In genomic region chr2:88932677-88933076, GRCh38 we compare ENCODE assay signal across 22 cellular contexts.
A peak's percentile ranks its signal among the peaks of the same experiment; 100 is the strongest.
DNase-seq lines count a peak whose midpoint lies in the region; ATAC-seq and TF ChIP-seq lines count a peak whose summit lies in the region.
"Had no signal": no experiment of that assay in that cellular context is flagged by ENCODE, and none has a peak within 500 bp of the region (broad histone marks: within the 10 kb centered on the region; RNA-seq: fewer than 3 reads in every experiment).

No MANE protein-coding gene starts in this region.

- H3K9me3 Mint-ChIP-seq in activated B cell treated with CpG ODN at 0.5 μM for 24 hours = no peaks in the 10 kb centered on the region
- H3K9me3 Mint-ChIP-seq: CD4-positive, alpha-beta memory T cell; HFFc6 had no signal

- no peak overlapping the region for H3K9ac ChIP-seq in BLaER1 treated with 17β-estradiol and CSF1 and Interleukin-3, amounts not matched to agents 10 nM and 100 nM

- ATAC-seq in activated B cell treated with CpG ODN at 0.5 μM for 24 hours (ENCODE audit: low read depth) = peak; percentile 49
- no peak for ATAC-seq in HG03460 (IDR thresholded peaks at IDR 0.05; ENCODE audit: unreplicated experiment)
- ATAC-seq: K562 had no signal

- no peaks in the 10 kb centered on the region for H3K9me3 ChIP-seq in BLaER1 treated with 17β-estradiol and CSF1 and Interleukin-3, amounts not matched to agents 10 nM and 100 nM (replicated peaks in 1 of 11)
- H3K9me3 ChIP-seq: HAP-1, MG63 had no signal

- peaks cover 13% of the 10 kb centered on the region for H3K4me1 Mint-ChIP-seq in activated B cell treated with CpG ODN at 0.5 μM for 24 hours
- H3K4me1 Mint-ChIP-seq: CD4-positive, alpha-beta memory T cell had no signal

- H3K36me3 ChIP-seq in BLaER1 treated with 17β-estradiol and CSF1 and Interleukin-3, amounts not matched to agents 10 nM and 100 nM = no peaks in the 10 kb centered on the region
- H3K36me3 ChIP-seq: HAP-1, MG63 had no signal

- CTCF ChIA-PET in activated B cell treated with CpG ODN at 0.5 μM for 24 hours (lab: Charles Lee) = interaction anchor here (1.0 to 2.9 kb wide), 2 partner anchors 13 to 53 kb away, joined by 4 to 9 read pairs; no protein-coding TSS in a partner anchor

- H3K4me1 ChIP-seq in BLaER1 treated with 17β-estradiol and CSF1 and Interleukin-3, amounts not matched to agents 10 nM and 100 nM = peaks cover 0 to 30% (median 17%) of the 10 kb centered on the region in 10 experiments; a peak in 13 of 20 replicates
- H3K4me1 ChIP-seq: HAP-1 had no signal

- no peaks in the 10 kb centered on the region for H4K20me1 ChIP-seq in BLaER1 treated with 17β-estradiol and CSF1 and Interleukin-3, amounts not matched to agents 10 nM and 100 nM

- H3K4me3 Mint-ChIP-seq in activated B cell treated with CpG ODN at 0.5 μM for 24 hours = no peak overlapping the region
- H3K4me3 Mint-ChIP-seq: CD4-positive, alpha-beta memory T cell; HFFc6 had no signal

- no peak overlapping the region for H3K4me3 ChIP-seq in BLaER1 treated with 17β-estradiol and CSF1 and Interleukin-3, amounts not matched to agents 10 nM and 100 nM
- H3K4me3 ChIP-seq: HAP-1, K562, MG63 had no signal

- peak overlapping the region in 8 of 11 experiments; percentile 15 to 66 (median 50); a peak in 14 of 22 replicates for H3K4me2 ChIP-seq in BLaER1 treated with 17β-estradiol and CSF1 and Interleukin-3, amounts not matched to agents 10 nM and 100 nM

- POLR2A ChIA-PET in activated B cell treated with CpG ODN at 0.5 μM for 24 hours (lab: Charles Lee) = no interaction called here

- H3K27ac ChIP-seq in BLaER1 treated with 17β-estradiol and CSF1 and Interleukin-3, amounts not matched to agents 10 nM and 100 nM = peak overlapping the region in 3 of 11 experiments; percentile 21 to 46 (median 44); a peak in 2 of 22 replicates

- TF ChIP-seq CTCF in activated B cell treated with CpG ODN at 0.5 μM for 24 hours (IDR thresholded peaks at IDR 0.05) = no peak

- H3K27ac Mint-ChIP-seq in activated B cell treated with CpG ODN at 0.5 μM for 24 hours = no peak overlapping the region
- H3K27ac Mint-ChIP-seq: CD4-positive, alpha-beta memory T cell; HFFc6 had no signal

- H3K36me3 Mint-ChIP-seq in activated B cell treated with CpG ODN at 0.5 μM for 24 hours (ENCODE audit: low read depth) = no peaks in the 10 kb centered on the region
- H3K36me3 Mint-ChIP-seq: CD4-positive, alpha-beta memory T cell had no signal

- H3K27me3 Mint-ChIP-seq in activated B cell treated with CpG ODN at 0.5 μM for 24 hours = no peaks in the 10 kb centered on the region
- H3K27me3 Mint-ChIP-seq: CD4-positive, alpha-beta memory T cell had no signal

- intact Hi-C loops in activated B cell treated with CpG ODN at 0.5 μM for 24 hours (cut with micrococcal nuclease) = loop anchor here (5.0 kb wide), 1 partner anchor 50 kb away; no protein-coding TSS in a partner anchor

- no peaks in the 10 kb centered on the region for H3K27me3 ChIP-seq in BLaER1 treated with 17β-estradiol and CSF1 and Interleukin-3, amounts not matched to agents 10 nM and 100 nM

- DNase-seq in NCI-H526 (lab: John Stamatoyannopoulos, UW) (peak; percentile 50 to 60), NCI-H526 treated with DMSO at 0.1 percent for 48 hours (lab: John Stamatoyannopoulos, UW) (no peak), activated B cell treated with CpG ODN at 0.5 μM for 24 hours (no peak), kidney tubule cell (ENCODE audit: low spot score) (peak; percentile 27), activated T-cell treated with anti-CD3 and anti-CD28 coated beads for 4 hours (no peak), NOMO-1 (lab: John Stamatoyannopoulos, UW; ENCODE audit: unreplicated experiment in 2 of 2) (no peak)
- DNase-seq: 8988T; C1 segment of cervical spinal cord; CD4-positive, alpha-beta memory T cell; COR-L47; GOT3; HFFc6; Kasumi-1; MG63; NCI-H2029; NCI-H2227 treated with DMSO at 0.1 percent for 48 hours; RPMI8226; SHP77 treated with DMSO at 0.1 percent for 48 hours had no signal

Comparison
In these comparisons a context has a peak if more than half of its experiments do, and no peak if none do; other contexts are left out.
1. DNase-seq: peak in NCI-H526 (2 of 2) and kidney tubule cell (single experiment); none in NCI-H526 treated with DMSO at 0.1 percent for 48 hours (single experiment), activated B cell treated with CpG ODN at 0.5 μM for 24 hours (single experiment), activated T-cell treated with anti-CD3 and anti-CD28 coated beads for 4 hours (single experiment) and NOMO-1 (0 of 2).